In genomic region chr6:168152306-168152963, GRCh38 we compare ENCODE assay signal across 31 cellular contexts.
DNase-seq lines count a peak whose midpoint lies in the region; ATAC-seq, FAIRE-seq and TF ChIP-seq lines count a peak whose summit lies in the region.
"Had no signal": no experiment of that assay in that cellular context is flagged by ENCODE, and none has a peak within 500 bp of the region (broad histone marks: within the 10 kb centered on the region; RNA-seq: fewer than 3 reads in every experiment).

No MANE protein-coding gene starts in this region.

- ATAC-seq in activated CD4-positive, CD25-positive, alpha-beta regulatory T cell treated with anti-CD3 and anti-CD28 coated beads, Interleukin-2, amount 50 U/mL, for 24 hours: no peak
- no peak for ATAC-seq in HG02610 (IDR thresholded peaks at IDR 0.05; ENCODE audit: unreplicated experiment)
- ATAC-seq: activated CD4-positive, alpha-beta T cell treated with anti-CD3 and anti-CD28 coated beads for 36 hours; activated T-cell treated with anti-CD3 and anti-CD28 coated beads, Interleukin-2, amount 50 U/mL, for 4 hours; natural killer cell treated with Interleukin-12 subunit alpha and Interleukin-12 subunit beta and Interleukin-15 and Interleukin-18, amount 100 ng/mL, for 72 hours; Right ventricle myocardium inferior; stimulated activated naive B cell treated with anti-CD40 and anti-IgM and Interleukin-4, amounts not matched to agents 10 μg/mL and 1 μg/mL and 100 μg/mL, for 72 hours had no signal

- H3K36me3 ChIP-seq in HEK293 (ENCODE audit: control insufficient read depth in 2 of 2, insufficient read depth in 1 of 2, low read length in 2 of 2) (no peaks in the 10 kb centered on the region), osteoblast (ENCODE audit: insufficient read depth, low read length) (no peaks in the 10 kb centered on the region)
- H3K36me3 ChIP-seq: ascending aorta, cardiac muscle cell, upper lobe of left lung had no signal

- POLR2A ChIA-PET in HEK293 (lab: Yijun Ruan, JAX): no interaction called here

- H3K79me2 ChIP-seq in osteoblast (ENCODE audit: insufficient read depth, low read length): no peaks in the 10 kb centered on the region
- H3K79me2 ChIP-seq: parathyroid adenoma had no signal

- H3K9me3 ChIP-seq in HEK293 (ENCODE audit: control insufficient read depth, insufficient read depth, low read depth, low read length): no peaks in the 10 kb centered on the region
- no peaks in the 10 kb centered on the region for H3K9me3 ChIP-seq in osteoblast (ENCODE audit: low read depth, low read length)
- H3K9me3 ChIP-seq: ascending aorta, upper lobe of left lung had no signal

- H3K4me2 ChIP-seq in osteoblast (ENCODE audit: insufficient read depth, low read length): no peak overlapping the region

- TF ChIP-seq CTCF in AG10803 (conservative IDR thresholded peaks at IDR 0.05; ENCODE audit: low read length) (no peak), HEK293 (tag by site-specific recombination; IDR thresholded peaks at IDR 0.05) (no peak), osteoblast (IDR thresholded peaks at IDR 0.05; ENCODE audit: extremely low read depth, low read depth, low read length) (no peak)

- CTCF ChIA-PET in HEK293 (lab: Yijun Ruan, JAX): interaction anchor here (0.6 to 4.2 kb wide), 6 partner anchors 21 to 218 kb away, joined by 3 to 20 read pairs (median 3); no protein-coding TSS in a partner anchor

- no peak overlapping the region for H2AFZ ChIP-seq in osteoblast (ENCODE audit: low read length)
- H2AFZ ChIP-seq: parathyroid adenoma had no signal

- H3K4me3 ChIP-seq in AG10803 (ENCODE audit: low read length) (no peak overlapping the region), HEK293 (ENCODE audit: low read depth, low read length) (no peak overlapping the region), osteoblast (ENCODE audit: insufficient read depth, low read length) (no peak overlapping the region)
- H3K4me3 ChIP-seq: ascending aorta, cardiac muscle cell, coronary artery, lung, upper lobe of left lung had no signal

- no peaks in the 10 kb centered on the region for H4K20me1 ChIP-seq in osteoblast (ENCODE audit: insufficient read depth, low read length)

- no peak overlapping the region for H3K27ac ChIP-seq in HEK293 (ENCODE audit: extremely low read depth, low read depth, low read length)
- no peak overlapping the region for H3K27ac ChIP-seq in osteoblast (ENCODE audit: low read depth, low read length)
- H3K27ac ChIP-seq: ascending aorta, cardiac muscle cell, coronary artery, parathyroid adenoma, upper lobe of left lung had no signal

- no peaks in the 10 kb centered on the region for H3K27me3 ChIP-seq in osteoblast (ENCODE audit: insufficient read depth, low read length)
- H3K27me3 ChIP-seq: ascending aorta, cardiac muscle cell, upper lobe of left lung had no signal

- peak; percentile 51 for FAIRE-seq in endometrium (lab: Jason Lieb, UNC)
- FAIRE-seq: A204.1, frontal cortex, H54, HepG2, small intestine had no signal

- DNase-seq in AG10803 (ENCODE audit: low read depth) (peak; percentile 20), mucosa of gallbladder (ENCODE audit: low spot score) (peak; percentile 2), osteoblast (ENCODE audit: insufficient read length, low spot score, missing footprints) (no peak), hippocampal formation (lab: John Stamatoyannopoulos, UW) (no peak)
- DNase-seq: activated CD4-positive, alpha-beta T cell treated with anti-CD3 and anti-CD28 coated beads for 36 hours; activated T-cell treated with anti-CD3 and anti-CD28 coated beads, Interleukin-2, amount 50 U/mL, for 4 hours; AML-193; CD4-positive, CD25-positive, alpha-beta regulatory T cell; DND-41; effector CD8-positive, alpha-beta T cell; Karpas-422; NCI-H1436; NCI-H345; small intestine; stimulated activated naive B cell treated with anti-CD40 and anti-IgM and Interleukin-4, amounts not matched to agents 10 μg/mL and 1 μg/mL and 100 μg/mL, for 72 hours; upper lobe of left lung had no signal

- H3K4me1 ChIP-seq in HEK293 (ENCODE audit: control insufficient read depth, insufficient read depth, low read length) (peaks cover 9% of the 10 kb centered on the region), osteoblast (ENCODE audit: insufficient read depth, low read length) (peaks cover 17% of the 10 kb centered on the region)
- H3K4me1 ChIP-seq: ascending aorta had no signal

TF ChIP-seq in HEK293, 187 proteins besides CTCF, POLR2A, EP300 and RAD21:
- TF ChIP-seq SCRT2 (tag by site-specific recombination; IDR thresholded peaks at IDR 0.05) (0 out of 2 replicates have a peak, but pooled peaks have one; percentile 12), ZNF132 (tag by site-specific recombination; IDR thresholded peaks at IDR 0.05; ENCODE audit: borderline replicate concordance) (no peak), ZNF48 (tag by site-specific recombination; IDR thresholded peaks at IDR 0.05) (no peak)

Comparison
In these comparisons a context has a peak if more than half of its experiments do, and no peak if none do; other contexts are left out.
1. DNase-seq: peak in AG10803 (single experiment) and mucosa of gallbladder (single experiment); none in osteoblast (single experiment) and hippocampal formation (0 of 2).